Comparison of ENCODE assay signal across 8 cellular contexts in genomic region chr3:42803800-42804112, GRCh38. TPM values are rescaled to one million over a fixed set of nuclear protein-coding genes. Genes with fewer than 3 reads are reported as not detected.
DNase-seq lines count a peak whose midpoint lies in the region; ATAC-seq, FAIRE-seq and TF ChIP-seq lines count a peak whose summit lies in the region.

No MANE protein-coding gene starts in this region.

- peak overlapping the region; percentile 63 for H3K27ac ChIP-seq in RWPE2 (ENCODE audit: poor library complexity, severe bottlenecking)
- H3K27ac ChIP-seq in left lung = peak overlapping the region; percentile 89 to 90

- peaks cover 24% of the 10 kb centered on the region for H3K36me3 ChIP-seq in RWPE2 (ENCODE audit: low read depth)
- H3K36me3 ChIP-seq in left lung = no peaks in the 10 kb centered on the region

- no peaks in the 10 kb centered on the region for H3K27me3 ChIP-seq in RWPE2 (ENCODE audit: insufficient read depth, poor library complexity, severe bottlenecking)
- peaks cover 0 to 10% of the 10 kb centered on the region in 2 donors for H3K27me3 ChIP-seq in left lung

- H3K4me1 ChIP-seq in RWPE2 (ENCODE audit: insufficient read depth, poor library complexity, severe bottlenecking) (peaks cover 10% of the 10 kb centered on the region), left lung (peaks cover 18 to 42% of the 10 kb centered on the region in 2 donors)

- peak; percentile 52 for DNase-seq in AG20443 (ENCODE audit: low spot score)
- no peak for DNase-seq in RWPE2 (ENCODE audit: low spot score)
- peak in 1 of 2 donors; percentile 33 for DNase-seq in cardiac fibroblast (ENCODE audit: low read depth in 2 of 2)
- DNase-seq in left lung = peak; percentile 56 to 86
- DNase-seq in stimulated activated naive CD8-positive, alpha-beta T cell treated with anti-CD3 and anti-CD28 coated beads, Interleukin-15, Interleukin-2, amounts not matched to agents 100 U/mL and 50 U/mL, for 24 hours = peak; percentile 49
- DNase-seq in HTR-8/SVneo (ENCODE audit: insufficient read length, low spot score) = no peak

- no peaks in the 10 kb centered on the region for H3K9me3 ChIP-seq in RWPE2 (ENCODE audit: severe bottlenecking)
- no peaks in the 10 kb centered on the region for H3K9me3 ChIP-seq in left lung

- no peak for TF ChIP-seq CTCF in RWPE2 (IDR thresholded peaks at IDR 0.05; ENCODE audit: poor library complexity, severe bottlenecking)
- TF ChIP-seq CTCF in cardiac fibroblast (IDR thresholded peaks at IDR 0.05; ENCODE audit: low read depth, low read length) = no peak
- no peak for TF ChIP-seq CTCF in left lung (IDR thresholded peaks at IDR 0.05)

- ATAC-seq in GM18517 (IDR thresholded peaks at IDR 0.05; ENCODE audit: unreplicated experiment) (peak; percentile 22), HG03045 (IDR thresholded peaks at IDR 0.05; ENCODE audit: unreplicated experiment) (peak; percentile 23), RWPE2 (ENCODE audit: low read depth) (peak; percentile 40), left lung (peak; percentile 58)
- ATAC-seq in stimulated activated naive CD8-positive, alpha-beta T cell treated with anti-CD3 and anti-CD28 coated beads, Interleukin-15, Interleukin-2, amounts not matched to agents 100 U/mL and 50 U/mL, for 24 hours = peak; percentile 16

- no peak for FAIRE-seq in HTR-8/SVneo (lab: Jason Lieb, UNC)

- intact Hi-C loops in left lung (cut with DNase I) = no loop called here

- peak overlapping the region; percentile 56 for H3K4me3 ChIP-seq in RWPE2 (ENCODE audit: severe bottlenecking)
- peak overlapping the region; percentile 84 to 85 for H3K4me3 ChIP-seq in cardiac fibroblast (replicated peaks in 1 of 2; ENCODE audit: low read depth in 2 of 2, low read length in 2 of 2)
- peak overlapping the region; percentile 79 to 93 for H3K4me3 ChIP-seq in left lung

RNA-seq across cellular contexts. Expression of gene HIGD1A, which starts 0.5 kb away (rescaled TPM):
- 10 to 100 TPM; 81.3 to 95.2 TPM for total RNA-seq in left lung

RNA-seq across cellular contexts. Expression of gene ACKR2, which starts 5.5 kb away (rescaled TPM):
- total RNA-seq in left lung = 1 to 10 TPM; 2.5 to 7.9 TPM

RNA-seq across cellular contexts. Expression of gene CCDC13, which starts 30.7 kb away (rescaled TPM):
- 1 to 10 TPM in 1 of 2 donors, under 1 TPM in 1; 0.90 to 2.9 TPM for total RNA-seq in left lung

Comparison
In these comparisons a context has a peak if more than half of its experiments do, and no peak if none do; other contexts are left out.
1. DNase-seq: peak in AG20443 (single experiment), left lung (2 of 2) and stimulated activated naive CD8-positive, alpha-beta T cell treated with anti-CD3 and anti-CD28 coated beads, Interleukin-15, Interleukin-2, amounts not matched to agents 100 U/mL and 50 U/mL, for 24 hours (single experiment); none in RWPE2 (single experiment) and HTR-8/SVneo (single experiment).
2. Peak in every context shown above with its lines, with median percentiles within 50 percentile points of each other: ATAC-seq and H3K4me3 ChIP-seq.